ENCODE assay signal across 15 cellular contexts in genomic region chr7:79513271-79513670, GRCh38. TPM values are rescaled to one million over a fixed set of nuclear protein-coding genes. Genes with fewer than 3 reads are reported as not detected.
DNase-seq lines count a peak whose midpoint lies in the region; ATAC-seq and TF ChIP-seq lines count a peak whose summit lies in the region.
"Had no signal": no experiment of that assay in that cellular context is flagged by ENCODE, and none has a peak within 500 bp of the region (broad histone marks: within the 10 kb centered on the region; RNA-seq: fewer than 3 reads in every experiment).

No MANE protein-coding gene starts in this region.

- peak overlapping the region; percentile 17 for H3K4me3 Mint-ChIP-seq in Caco-2 (ENCODE audit: unreplicated experiment)
- peak overlapping the region in 2 of 3 experiments; percentile 5 to 16 for H3K4me3 Mint-ChIP-seq in nephron
- H3K4me3 Mint-ChIP-seq: CD8-positive, alpha-beta memory T cell; GM23338 had no signal

- peaks cover 40% of the 10 kb centered on the region for H3K9me3 Mint-ChIP-seq in Caco-2 (ENCODE audit: unreplicated experiment)
- no peaks in the 10 kb centered on the region for H3K9me3 Mint-ChIP-seq in nephron
- H3K9me3 Mint-ChIP-seq: GM23338 had no signal

- CTCF ChIA-PET in Caco-2 (lab: Charles Lee): no interaction called here
- CTCF ChIA-PET in Panc1 (lab: Charles Lee): no interaction called here

- no peak for DNase-seq in Caco-2
- no peak for DNase-seq in Panc1 (ENCODE audit: low read depth, low spot score)
- no peak for DNase-seq in coronary artery (ENCODE audit: low spot score)
- DNase-seq: 8988T; AML-193; CD8-positive, alpha-beta memory T cell; DMS53; H7 had no signal

- intact Hi-C loops in Caco-2 (cut with micrococcal nuclease; ENCODE audit: unreplicated experiment) (no loop called here), Panc1 (cut with micrococcal nuclease; ENCODE audit: unreplicated experiment) (no loop called here)

- BruUV-seq in Caco-2 (replicated peaks; lab: Mats Ljungman, UMichigan) (no TSS peak), Panc1 (replicated peaks; lab: Mats Ljungman, UMichigan) (no TSS peak)

- H3K27ac ChIP-seq in Panc1 (ENCODE audit: low read length) (peak overlapping the region; percentile 1; the same call in 1 of the 2 replicates), cingulate gyrus (ENCODE audit: low read depth, low read length) (peak overlapping the region; percentile 7), coronary artery (no peak overlapping the region)
- H3K27ac ChIP-seq: BLaER1 had no signal

- H3K27me3 Mint-ChIP-seq in Caco-2 (ENCODE audit: insufficient read depth, unreplicated experiment): no peaks in the 10 kb centered on the region
- no peaks in the 10 kb centered on the region for H3K27me3 Mint-ChIP-seq in nephron (ENCODE audit: low read depth)

- H3K36me3 ChIP-seq in Caco-2 (ENCODE audit: control insufficient read depth, insufficient read depth, low read length) (no peaks in the 10 kb centered on the region; the same call in 1 of the 2 replicates), Panc1 (ENCODE audit: control insufficient read depth, insufficient read depth, low read length) (no peaks in the 10 kb centered on the region)
- H3K36me3 ChIP-seq: BLaER1 had no signal

- H3K27ac Mint-ChIP-seq in Caco-2 (ENCODE audit: unreplicated experiment) (peak overlapping the region; percentile 28), nephron (peak overlapping the region; percentile 8 to 74 (median 69))
- H3K27ac Mint-ChIP-seq: CD8-positive, alpha-beta memory T cell had no signal

- peaks cover 43% of the 10 kb centered on the region for H3K4me1 Mint-ChIP-seq in Caco-2 (ENCODE audit: low read depth, unreplicated experiment)
- H3K4me1 Mint-ChIP-seq in nephron: no peaks in the 10 kb centered on the region
- H3K4me1 Mint-ChIP-seq: CD8-positive, alpha-beta memory T cell had no signal

- in situ Hi-C loops in Panc1 (cut with HindIII; ENCODE audit: low pct_unique_long_range_greater_than_20kb, low sequenced_read_pairs): no loop called here

- H3K4me3 ChIP-seq in Caco-2 (ENCODE audit: low read depth, low read length) (no peak overlapping the region), Panc1 (ENCODE audit: low read depth in 2 of 2, low read length in 2 of 2) (no peak overlapping the region), coronary artery (no peak overlapping the region)
- H3K4me3 ChIP-seq: BLaER1, GM12878, GM23338 had no signal

- H3K27me3 ChIP-seq in Caco-2 (replicated peaks; ENCODE audit: control insufficient read depth, insufficient read depth, low read length) (no peaks in the 10 kb centered on the region), Panc1 (ENCODE audit: control insufficient read depth, insufficient read depth, low read length) (no peaks in the 10 kb centered on the region)
- H3K27me3 ChIP-seq: BLaER1 had no signal

- H3K4me1 ChIP-seq in Caco-2: peaks cover 18% of the 10 kb centered on the region
- peaks cover 3% of the 10 kb centered on the region; the same call in 1 of the 2 replicates for H3K4me1 ChIP-seq in Panc1 (ENCODE audit: control insufficient read depth, insufficient read depth, low read length)
- H3K4me1 ChIP-seq: BLaER1 had no signal

- ATAC-seq in Panc1: no peak
- ATAC-seq in HG02798 (IDR thresholded peaks at IDR 0.05; ENCODE audit: poor library complexity, unreplicated experiment): no peak
- no peak for ATAC-seq in HG03280 (IDR thresholded peaks at IDR 0.05; ENCODE audit: unreplicated experiment)
- ATAC-seq: GM12878, GM23338 had no signal

- H3K36me3 Mint-ChIP-seq in Caco-2 (ENCODE audit: insufficient read depth, unreplicated experiment) (no peaks in the 10 kb centered on the region), nephron (ENCODE audit: low read depth) (peaks cover 3% of the 10 kb centered on the region)
- H3K36me3 Mint-ChIP-seq: CD8-positive, alpha-beta memory T cell had no signal

- H3K9me3 ChIP-seq in Caco-2 (no peaks in the 10 kb centered on the region), Panc1 (ENCODE audit: control insufficient read depth, insufficient read depth, low read depth, low read length) (no peaks in the 10 kb centered on the region)
- H3K9me3 ChIP-seq: BLaER1 had no signal

- TF ChIP-seq CTCF in Caco-2 (IDR thresholded peaks at IDR 0.05; ENCODE audit: insufficient read depth in 1 of 2, low read depth in 1 of 2, low read length in 1 of 2, severe bottlenecking in 1 of 2, unreplicated experiment in 1 of 2) (no peak), Panc1 (IDR thresholded peaks at IDR 0.05) (no peak), nephron (IDR thresholded peaks at IDR 0.05; ENCODE audit: unreplicated experiment in 3 of 3) (no peak), coronary artery (IDR thresholded peaks at IDR 0.05) (no peak)

- POLR2A ChIA-PET in Caco-2 (lab: Charles Lee): no interaction called here
- POLR2A ChIA-PET in Panc1 (lab: Charles Lee): no interaction called here

RNA-seq across cellular contexts. Expression of gene MAGI2, which starts 59.8 kb away (rescaled TPM):
- 0.19 and 0.25 TPM in 2 replicates for total RNA-seq in Caco-2 (2022)
- 5.4 TPM for total RNA-seq in Panc1 (2021; ENCODE audit: unreplicated experiment)
- polyA plus RNA-seq in Panc1 (2012; ENCODE audit: insufficient read length): 5.2 TPM
- polyA plus RNA-seq: CD8-positive, alpha-beta memory T cell had no signal

Comparison
In these comparisons a context has a peak if more than half of its experiments do, and no peak if none do; other contexts are left out.
1. H3K27ac ChIP-seq: peak in Panc1 (single experiment) and cingulate gyrus (single experiment); none in coronary artery (0 of 2).